ENCODE assay signal across 10 cellular contexts in genomic region chr3:52798978-52799476, GRCh38. TPM values are rescaled to one million over a fixed set of nuclear protein-coding genes. Genes with fewer than 3 reads are reported as not detected.
DNase-seq lines count a peak whose midpoint lies in the region; ATAC-seq lines count a peak whose summit lies in the region.
"Had no signal": no experiment of that assay in that cellular context is flagged by ENCODE, and none has a peak within 500 bp of the region (broad histone marks: within the 10 kb centered on the region; RNA-seq: fewer than 3 reads in every experiment).

No MANE protein-coding gene starts in this region.

- H3K9me2 ChIP-seq in GM23248 (ENCODE audit: insufficient read depth) = no peaks in the 10 kb centered on the region

- H3K27ac Mint-ChIP-seq in activated CD8-positive, alpha-beta T cell treated with anti-CD3 and anti-CD28 coated beads, Interleukin-2, amount 10 ng/mL, durations not matched to agents 7 days and 5 days = no peak overlapping the region

- no peaks in the 10 kb centered on the region for H3K36me3 ChIP-seq in GM23248 (ENCODE audit: low read depth)

- H3K27me3 ChIP-seq in GM23248 (replicated peaks; ENCODE audit: insufficient read depth) = no peaks in the 10 kb centered on the region

- H3K4me2 ChIP-seq in GM23248 (ENCODE audit: unreplicated experiment) = no peak overlapping the region

- CTCF ChIA-PET in activated CD8-positive, alpha-beta T cell treated with anti-CD3 and anti-CD28 coated beads, Interleukin-2, amount 10 ng/mL, durations not matched to agents 7 days and 5 days (lab: Charles Lee) = interaction anchor here (0.6 to 2.0 kb wide), 13 partner anchors 11 to 234 kb away, joined by 3 to 9 read pairs (median 4); partner anchors contain the start of gene NEK4

- 0 out of 2 replicates have a peak, but pooled peaks cover 4% of the 10 kb centered on the region for H3K4me1 ChIP-seq in GM23248 (ENCODE audit: insufficient read depth)

- in situ Hi-C loops in GM23248 (cut with MboI) = no loop called here

- H3F3A ChIP-seq in GM23248 (ENCODE audit: insufficient read depth) = no peaks in the 10 kb centered on the region

- ATAC-seq in activated CD8-positive, alpha-beta T cell treated with anti-CD3 and anti-CD28 coated beads, Interleukin-2, amount 10 ng/mL, durations not matched to agents 7 days and 5 days = peak; percentile 39
- ATAC-seq in left lobe of liver (peak; percentile 15), HG02938 (IDR thresholded peaks at IDR 0.05; ENCODE audit: unreplicated experiment) (no peak), GM21737 (IDR thresholded peaks at IDR 0.05; ENCODE audit: unreplicated experiment) (no peak)
- ATAC-seq: effector memory CD8-positive, alpha-beta T cell had no signal

- H3K4me3 Mint-ChIP-seq in activated CD8-positive, alpha-beta T cell treated with anti-CD3 and anti-CD28 coated beads, Interleukin-2, amount 10 ng/mL, durations not matched to agents 7 days and 5 days = no peak overlapping the region
- H3K4me3 Mint-ChIP-seq: effector memory CD8-positive, alpha-beta T cell had no signal

- WGBS in GM23248 (ENCODE audit: low coverage in 1 of 2, low lambda C conversion rate in 2 of 2, missing lambda C conversion rate in 2 of 2), 2 experiments = 48 to 51% methylated on average over 14 of the region's 14 CpGs

- no peaks in the 10 kb centered on the region for H3K27me3 Mint-ChIP-seq in activated CD8-positive, alpha-beta T cell treated with anti-CD3 and anti-CD28 coated beads, Interleukin-2, amount 10 ng/mL, durations not matched to agents 7 days and 5 days (ENCODE audit: low read depth)

- H3K79me2 ChIP-seq in GM23248 (ENCODE audit: insufficient read depth) = no peaks in the 10 kb centered on the region

- H3K4me1 Mint-ChIP-seq in activated CD8-positive, alpha-beta T cell treated with anti-CD3 and anti-CD28 coated beads, Interleukin-2, amount 10 ng/mL, durations not matched to agents 7 days and 5 days (ENCODE audit: low read depth) = no peaks in the 10 kb centered on the region

- H3K4me3 ChIP-seq in GM23248 = no peak overlapping the region

- no peak overlapping the region for H2AFZ ChIP-seq in GM23248

- no peak overlapping the region for H3K9ac ChIP-seq in GM23248

- POLR2A ChIA-PET in activated CD8-positive, alpha-beta T cell treated with anti-CD3 and anti-CD28 coated beads, Interleukin-2, amount 10 ng/mL, durations not matched to agents 7 days and 5 days (lab: Charles Lee) = interaction anchor here (0.6 to 1.2 kb wide), 2 partner anchors 12 to 44 kb away, joined by 3 read pairs; no protein-coding TSS in a partner anchor

- DNase-seq in CD1c-positive myeloid dendritic cell (ENCODE audit: extremely low spot score) (peak; percentile 31), GM23248 (peak; percentile 24), left lobe of liver (ENCODE audit: low spot score) (no peak), inferior parietal cortex (ENCODE audit: extremely low spot score) (no peak), RKO (ENCODE audit: low spot score) (no peak)
- DNase-seq in activated CD8-positive, alpha-beta T cell treated with anti-CD3 and anti-CD28 coated beads, Interleukin-2, amount 10 ng/mL, durations not matched to agents 7 days and 5 days = peak; percentile 27

- H4K20me1 ChIP-seq in GM23248 (ENCODE audit: insufficient read depth) = no peaks in the 10 kb centered on the region

- H3K9me3 ChIP-seq in GM23248 (ENCODE audit: low read depth) = no peaks in the 10 kb centered on the region

- H3K9me3 Mint-ChIP-seq in activated CD8-positive, alpha-beta T cell treated with anti-CD3 and anti-CD28 coated beads, Interleukin-2, amount 10 ng/mL, durations not matched to agents 7 days and 5 days (ENCODE audit: insufficient read depth) = no peaks in the 10 kb centered on the region
- H3K9me3 Mint-ChIP-seq: effector memory CD8-positive, alpha-beta T cell had no signal

- H3K27ac ChIP-seq in GM23248 = no peak overlapping the region

- H3K36me3 Mint-ChIP-seq in activated CD8-positive, alpha-beta T cell treated with anti-CD3 and anti-CD28 coated beads, Interleukin-2, amount 10 ng/mL, durations not matched to agents 7 days and 5 days (ENCODE audit: low read depth) = no peaks in the 10 kb centered on the region

RNA-seq across cellular contexts. Expression of gene ITIH3, which starts 4.4 kb away (rescaled TPM):
- total RNA-seq in GM23248 (2014; rRNA removed; shearing (Covaris generic)) = not detected in 2 replicates
- polyA plus RNA-seq in GM23248 (2016; fragmentation: Nextera tagmentation; extraction: Ambion mirVana) = not detected in 2 replicates
- total RNA-seq in activated CD8-positive, alpha-beta T cell treated with anti-CD3 and anti-CD28 coated beads, Interleukin-2, amount 10 ng/mL, durations not matched to agents 7 days and 5 days = not detected
- total RNA-seq in left lobe of liver = 779 TPM

RNA-seq across cellular contexts. Expression of gene ITIH1, which starts 21.6 kb away (rescaled TPM):
- total RNA-seq in GM23248 (2014; rRNA removed; shearing (Covaris generic)) = not detected in 2 replicates
- not detected in 2 replicates for polyA plus RNA-seq in GM23248 (2016; fragmentation: Nextera tagmentation; extraction: Ambion mirVana)
- not detected for total RNA-seq in activated CD8-positive, alpha-beta T cell treated with anti-CD3 and anti-CD28 coated beads, Interleukin-2, amount 10 ng/mL, durations not matched to agents 7 days and 5 days
- total RNA-seq in left lobe of liver = 1,331 TPM
- total RNA-seq: HT1080 had no signal

RNA-seq across cellular contexts. Expression of gene NEK4, which starts 28.3 kb away (rescaled TPM):
- 15.8 and 17.6 TPM in 2 replicates for total RNA-seq in GM23248 (2014; rRNA removed; shearing (Covaris generic))
- 8.4 and 8.7 TPM in 2 replicates for polyA plus RNA-seq in GM23248 (2016; fragmentation: Nextera tagmentation; extraction: Ambion mirVana)
- 10 to 100 TPM; 21.9 to 23.7 TPM for total RNA-seq in activated CD8-positive, alpha-beta T cell treated with anti-CD3 and anti-CD28 coated beads, Interleukin-2, amount 10 ng/mL, durations not matched to agents 7 days and 5 days
- total RNA-seq in left lobe of liver = 16.6 TPM

RNA-seq across cellular contexts. Expression of gene ITIH4, which starts 31.4 kb away (rescaled TPM):
- 0.11 TPM in 1 of 2 replicates, not detected in the other for total RNA-seq in GM23248 (2014; rRNA removed; shearing (Covaris generic))
- polyA plus RNA-seq in GM23248 (2016; fragmentation: Nextera tagmentation; extraction: Ambion mirVana) = not detected in 2 replicates
- 10 to 100 TPM; 15.1 to 16.3 TPM for total RNA-seq in activated CD8-positive, alpha-beta T cell treated with anti-CD3 and anti-CD28 coated beads, Interleukin-2, amount 10 ng/mL, durations not matched to agents 7 days and 5 days
- 4,358 TPM for total RNA-seq in left lobe of liver
- total RNA-seq: HT1080 had no signal

RNA-seq across cellular contexts. Expression of gene MUSTN1, which starts 35.8 kb away (rescaled TPM):
- not detected in 2 replicates for total RNA-seq in GM23248 (2014; rRNA removed; shearing (Covaris generic))
- not detected in 2 replicates for polyA plus RNA-seq in GM23248 (2016; fragmentation: Nextera tagmentation; extraction: Ambion mirVana)
- total RNA-seq in activated CD8-positive, alpha-beta T cell treated with anti-CD3 and anti-CD28 coated beads, Interleukin-2, amount 10 ng/mL, durations not matched to agents 7 days and 5 days = 1 to 10 TPM; 1.5 TPM
- 0.38 TPM for total RNA-seq in left lobe of liver
- total RNA-seq: HT1080 had no signal

Comparison
In these comparisons a context has a peak if more than half of its experiments do, and no peak if none do; other contexts are left out.
1. DNase-seq: peak in CD1c-positive myeloid dendritic cell (single experiment), GM23248 (single experiment) and activated CD8-positive, alpha-beta T cell treated with anti-CD3 and anti-CD28 coated beads, Interleukin-2, amount 10 ng/mL, durations not matched to agents 7 days and 5 days (single experiment); none in left lobe of liver (single experiment), inferior parietal cortex (single experiment) and RKO (single experiment).
2. ATAC-seq: peak in activated CD8-positive, alpha-beta T cell treated with anti-CD3 and anti-CD28 coated beads, Interleukin-2, amount 10 ng/mL, durations not matched to agents 7 days and 5 days (single experiment) and left lobe of liver (single experiment); none in HG02938 (single experiment) and GM21737 (single experiment).
3. RNA of gene ITIH3, which starts 4.4 kb away (total RNA-seq): 779 TPM in left lobe of liver (single experiment); not detected in GM23248 and not detected in activated CD8-positive, alpha-beta T cell treated with anti-CD3 and anti-CD28 coated beads, Interleukin-2, amount 10 ng/mL, durations not matched to agents 7 days and 5 days; every median in the first group is over 100 times any median in the second.
4. RNA of gene ITIH1, which starts 21.6 kb away (total RNA-seq): 1,331 TPM in left lobe of liver (single experiment); not detected in GM23248 and not detected in activated CD8-positive, alpha-beta T cell treated with anti-CD3 and anti-CD28 coated beads, Interleukin-2, amount 10 ng/mL, durations not matched to agents 7 days and 5 days; every median in the first group is over 1,000 times any median in the second.